Comparison of ENCODE assay signal across 10 cellular contexts in the genomic region with DNA sequence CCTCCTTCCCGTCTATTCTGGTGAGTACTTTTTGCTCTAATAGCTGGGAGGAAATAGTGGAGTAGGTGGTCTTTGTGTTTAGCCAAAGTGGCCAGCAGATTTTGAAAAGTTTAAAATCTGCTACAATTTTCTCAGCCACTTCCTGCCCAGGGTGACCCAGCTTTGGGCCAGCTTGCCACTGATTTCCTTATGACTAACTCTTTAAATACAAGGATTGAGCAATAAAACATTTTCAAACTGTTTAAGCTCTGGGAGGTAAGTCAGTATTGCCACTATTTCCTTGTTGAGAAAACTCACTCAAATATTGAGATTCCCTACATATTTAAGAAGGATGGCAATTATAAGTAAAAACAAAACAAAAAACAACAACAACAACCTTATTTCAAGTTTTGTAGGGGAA. TPM values are rescaled to one million over a fixed set of nuclear protein-coding genes. Genes with fewer than 3 reads are reported as not detected.
DNase-seq lines count a peak whose midpoint lies in the region; ATAC-seq and TF ChIP-seq lines count a peak whose summit lies in the region.
"Had no signal": no experiment of that assay in that cellular context is flagged by ENCODE, and none has a peak within 500 bp of the region (broad histone marks: within the 10 kb centered on the region; RNA-seq: fewer than 3 reads in every experiment).

No MANE protein-coding gene starts in this region.

- peaks cover 0 to 24% of the 10 kb centered on the region in 2 donors for H3K4me1 ChIP-seq in ascending aorta

- intact Hi-C loops in ascending aorta (cut with DNase I), result no loop called here

- H3K27ac Mint-ChIP-seq in activated CD8-positive, alpha-beta memory T cell treated with anti-CD3 and anti-CD28 coated beads, Interleukin-2, amount 10 ng/mL, durations not matched to agents 7 days and 5 days, result peak overlapping the region; percentile 40
- H3K27ac Mint-ChIP-seq: activated naive CD4-positive, alpha-beta T cell treated with anti-CD3 and anti-CD28 coated beads for 36 hours had no signal

- H3K4me3 Mint-ChIP-seq in activated CD8-positive, alpha-beta memory T cell treated with anti-CD3 and anti-CD28 coated beads, Interleukin-2, amount 10 ng/mL, durations not matched to agents 7 days and 5 days, result no peak overlapping the region
- H3K4me3 Mint-ChIP-seq: activated naive CD4-positive, alpha-beta T cell treated with anti-CD3 and anti-CD28 coated beads for 36 hours had no signal

- peaks cover 7% of the 10 kb centered on the region for H3K9me3 Mint-ChIP-seq in activated CD8-positive, alpha-beta memory T cell treated with anti-CD3 and anti-CD28 coated beads, Interleukin-2, amount 10 ng/mL, durations not matched to agents 7 days and 5 days (ENCODE audit: low read depth)

- H3K27me3 ChIP-seq in ascending aorta, result no peaks in the 10 kb centered on the region

- H3K36me3 Mint-ChIP-seq in activated CD8-positive, alpha-beta memory T cell treated with anti-CD3 and anti-CD28 coated beads, Interleukin-2, amount 10 ng/mL, durations not matched to agents 7 days and 5 days, result peaks cover 40% of the 10 kb centered on the region

- no peak overlapping the region for H3K4me3 ChIP-seq in ascending aorta

- no peaks in the 10 kb centered on the region for H3K27me3 Mint-ChIP-seq in activated CD8-positive, alpha-beta memory T cell treated with anti-CD3 and anti-CD28 coated beads, Interleukin-2, amount 10 ng/mL, durations not matched to agents 7 days and 5 days

- no peak for DNase-seq in activated CD8-positive, alpha-beta memory T cell treated with anti-CD3 and anti-CD28 coated beads, Interleukin-2, amount 10 ng/mL, durations not matched to agents 7 days and 5 days
- DNase-seq in activated CD8-positive, alpha-beta memory T cell treated with anti-CD3 and anti-CD28 coated beads, Interleukin-2, amount 50 U/mL, for 48 hours, result no peak
- DNase-seq in ascending aorta (ENCODE audit: low spot score in 2 of 2) (no peak), kidney glomerular epithelial cell (lab: John Stamatoyannopoulos, UW) (peak; percentile 41), DMS153 treated with DMSO at 0.1 percent for 48 hours (lab: John Stamatoyannopoulos, UW; ENCODE audit: unreplicated experiment) (no peak)
- DNase-seq in stimulated activated CD4-positive, alpha-beta T cell treated with anti-CD3 and anti-CD28 coated beads, Interleukin-4, amount 100 ng/mL, for 24 hours, result no peak
- DNase-seq: activated naive CD4-positive, alpha-beta T cell treated with anti-CD3 and anti-CD28 coated beads for 36 hours; left ventricle myocardium superior had no signal

- ATAC-seq in activated CD8-positive, alpha-beta memory T cell treated with anti-CD3 and anti-CD28 coated beads, Interleukin-2, amount 10 ng/mL, durations not matched to agents 7 days and 5 days, result no peak
- ATAC-seq in HG02571 (IDR thresholded peaks at IDR 0.05; ENCODE audit: unreplicated experiment), result no peak
- ATAC-seq in HG03571 (IDR thresholded peaks at IDR 0.05; ENCODE audit: unreplicated experiment), result no peak
- ATAC-seq: left ventricle myocardium superior had no signal

- CTCF ChIA-PET in activated CD8-positive, alpha-beta memory T cell treated with anti-CD3 and anti-CD28 coated beads, Interleukin-2, amount 10 ng/mL, durations not matched to agents 7 days and 5 days (lab: Charles Lee), result no interaction called here

- H3K9me3 ChIP-seq in ascending aorta, result no peaks in the 10 kb centered on the region

- H3K36me3 ChIP-seq in ascending aorta, result no peaks in the 10 kb centered on the region

- H3K4me1 Mint-ChIP-seq in activated CD8-positive, alpha-beta memory T cell treated with anti-CD3 and anti-CD28 coated beads, Interleukin-2, amount 10 ng/mL, durations not matched to agents 7 days and 5 days, result peaks cover 12% of the 10 kb centered on the region

- TF ChIP-seq CTCF in ascending aorta (IDR thresholded peaks at IDR 0.05), result no peak

- H3K27ac ChIP-seq in ascending aorta, result peak overlapping the region; percentile 71

RNA-seq across cellular contexts. Expression of gene TRMT11, which starts 54.5 kb away (rescaled TPM):
- total RNA-seq in activated CD8-positive, alpha-beta memory T cell treated with anti-CD3 and anti-CD28 coated beads, Interleukin-2, amount 10 ng/mL, durations not matched to agents 7 days and 5 days, result 10 to 100 TPM; 20.6 to 26.4 TPM
- total RNA-seq in ascending aorta, result 44.6 TPM
